2 cellular contexts compared by ENCODE assay signal in genomic region chr18:69359768-69360167, GRCh38. TPM values are rescaled to one million over a fixed set of nuclear protein-coding genes. Genes with fewer than 3 reads are reported as not detected.
"Had no signal": no experiment of that assay in that cellular context is flagged by ENCODE, and none has a peak within 500 bp of the region (broad histone marks: within the 10 kb centered on the region; RNA-seq: fewer than 3 reads in every experiment).

No MANE protein-coding gene starts in this region.

RNA-seq across cellular contexts. Expression of gene DOK6, which starts 40.9 kb away (rescaled TPM):
- total RNA-seq: endothelial cell of umbilical vein, foreskin keratinocyte had no signal
- polyA plus RNA-seq: foreskin keratinocyte had no signal
